Comparison of ENCODE assay signal across 12 cellular contexts in genomic region chr1:184892116-184892515, GRCh38.
DNase-seq lines count a peak whose midpoint lies in the region; ATAC-seq and TF ChIP-seq lines count a peak whose summit lies in the region.
"Had no signal": no experiment of that assay in that cellular context is flagged by ENCODE, and none has a peak within 500 bp of the region (broad histone marks: within the 10 kb centered on the region; RNA-seq: fewer than 3 reads in every experiment).

No MANE protein-coding gene starts in this region.

- H3K27ac ChIP-seq in right atrium auricular region (peak overlapping the region; percentile 67 to 95), stomach (peak overlapping the region in 3 of 5 donors; percentile 18 to 70 (median 59))
- H3K27ac ChIP-seq: HL-60 had no signal

- H3K36me3 Mint-ChIP-seq in T-helper 17 cell (ENCODE audit: low read depth) = peaks cover 10% of the 10 kb centered on the region

- H3K4me3 Mint-ChIP-seq in T-helper 17 cell = peak overlapping the region; percentile 41

- H3K4me1 Mint-ChIP-seq in T-helper 17 cell = peaks cover 37% of the 10 kb centered on the region

- intact Hi-C loops in Right ventricle myocardium superior (cut with DNase I) = no loop called here
- intact Hi-C loops in stomach (cut with DNase I; ENCODE audit: low total_unique reads) = no loop called here

- TF ChIP-seq EP300 in stomach (IDR thresholded peaks at IDR 0.05) = no peak

- H3K4me1 ChIP-seq in right atrium auricular region (peaks cover 0 to 48% of the 10 kb centered on the region in 2 donors), stomach (peaks cover 7 to 53% (median 32%) of the 10 kb centered on the region in 4 donors), HAP-1 (peaks cover 14% of the 10 kb centered on the region)

- no peak for TF ChIP-seq POLR2A in stomach (IDR thresholded peaks at IDR 0.05)

- in situ Hi-C loops in HAP-1 (cut with MboI; ENCODE audit: low sequenced_read_pairs) = no loop called here

- peak overlapping the region; percentile 99 for H3K27ac Mint-ChIP-seq in T-helper 17 cell

- no peaks in the 10 kb centered on the region for H3K9me3 ChIP-seq in right atrium auricular region
- H3K9me3 ChIP-seq in T-helper 17 cell (ENCODE audit: control insufficient read depth, low read length, poor library complexity, severe bottlenecking) = no peaks in the 10 kb centered on the region
- H3K9me3 ChIP-seq in stomach = no peaks in the 10 kb centered on the region
- no peaks in the 10 kb centered on the region for H3K9me3 ChIP-seq in HAP-1

- 71 to 84% (median 76%) methylated on average over 4 of the region's 4 CpGs for WGBS in stomach, 5 donors

- ATAC-seq in Right ventricle myocardium superior (ENCODE audit: poor library complexity) = no peak
- ATAC-seq in HG02798 (IDR thresholded peaks at IDR 0.05; ENCODE audit: poor library complexity, unreplicated experiment) = peak; percentile 82
- peak; percentile 17 for ATAC-seq in T-helper 17 cell
- ATAC-seq: Panc1, sciatic nerve had no signal

- H3K27me3 ChIP-seq in right atrium auricular region = no peaks in the 10 kb centered on the region
- H3K27me3 ChIP-seq in stomach = no peaks in the 10 kb centered on the region
- H3K27me3 ChIP-seq in HAP-1 (ENCODE audit: low read depth) = no peaks in the 10 kb centered on the region

- no peaks in the 10 kb centered on the region for H3K27me3 Mint-ChIP-seq in T-helper 17 cell

- no peak overlapping the region for H3K4me3 ChIP-seq in right atrium auricular region
- H3K4me3 ChIP-seq in stomach = no peak overlapping the region
- H3K4me3 ChIP-seq in HAP-1 = no peak overlapping the region

- DNase-seq in right atrium auricular region (ENCODE audit: low spot score) = no peak
- DNase-seq in Right ventricle myocardium superior = no peak
- DNase-seq in T-helper 17 cell = no peak
- no peak for DNase-seq in stomach
- DNase-seq in RKO (ENCODE audit: low spot score) = no peak
- DNase-seq in HAP-1 (ENCODE audit: low spot score in 2 of 2) = no peak
- no peak for DNase-seq in NCI-H1417 (lab: John Stamatoyannopoulos, UW)
- DNase-seq: C1 segment of cervical spinal cord had no signal

- H3K36me3 ChIP-seq in right atrium auricular region (peaks cover 20% of the 10 kb centered on the region), stomach (peaks cover 0 to 22% (median 12%) of the 10 kb centered on the region in 4 donors), HAP-1 (replicated peaks) (no peaks in the 10 kb centered on the region)

- no peak for TF ChIP-seq CTCF in right atrium auricular region (IDR thresholded peaks at IDR 0.05)
- TF ChIP-seq CTCF in stomach (IDR thresholded peaks at IDR 0.05) = no peak
